1 cellular context compared by ENCODE assay signal in genomic region chr14:92563359-92563758, GRCh38.
TF ChIP-seq lines count a peak whose summit lies in the region.

No MANE protein-coding gene starts in this region.

TF ChIP-seq in IMR-90, 13 proteins besides CTCF, POLR2A, EP300 and RAD21:
- TF ChIP-seq SMC3 (IDR thresholded peaks at IDR 0.05; ENCODE audit: low read depth, low read length) (no peak), MAZ (IDR thresholded peaks at IDR 0.05; ENCODE audit: borderline replicate concordance, low read depth, low read length) (no peak), RFX5 (IDR thresholded peaks at IDR 0.05; ENCODE audit: low read depth, low read length) (no peak), FOS (IDR thresholded peaks at IDR 0.05; ENCODE audit: low read depth, low read length) (no peak), CHD1 (IDR thresholded peaks at IDR 0.05; ENCODE audit: low read depth, low read length) (no peak), CEBPB (IDR thresholded peaks at IDR 0.05; ENCODE audit: low read depth, low read length) (no peak), RCOR1 (IDR thresholded peaks at IDR 0.05; ENCODE audit: insufficient replicate concordance, low read length) (no peak), ELK1 (IDR thresholded peaks at IDR 0.05; ENCODE audit: borderline replicate concordance, low read depth, low read length) (no peak), NFE2L2 (IDR thresholded peaks at IDR 0.05; ENCODE audit: low read depth, low read length) (no peak), MAFK (IDR thresholded peaks at IDR 0.05; ENCODE audit: low read depth, low read length) (no peak), MXI1 (IDR thresholded peaks at IDR 0.05; ENCODE audit: borderline replicate concordance, low read depth, low read length) (no peak), BHLHE40 (IDR thresholded peaks at IDR 0.05; ENCODE audit: low read depth, low read length) (no peak), USF2 (IDR thresholded peaks at IDR 0.05; ENCODE audit: low read depth, low read length) (no peak)
